Comparison of ENCODE assay signal across 16 cellular contexts in genomic region chr5:15106530-15107283, GRCh38.
DNase-seq lines count a peak whose midpoint lies in the region; ATAC-seq, FAIRE-seq and TF ChIP-seq lines count a peak whose summit lies in the region.
"Had no signal": no experiment of that assay in that cellular context is flagged by ENCODE, and none has a peak within 500 bp of the region (broad histone marks: within the 10 kb centered on the region; RNA-seq: fewer than 3 reads in every experiment).

No MANE protein-coding gene starts in this region.

- H3K4me2 ChIP-seq in HepG2 (ENCODE audit: low read depth, low read length), result no peak overlapping the region
- H3K4me2 ChIP-seq: BLaER1 had no signal

- H3K9me3 ChIP-seq in HepG2 (ENCODE audit: low read length), result no peaks in the 10 kb centered on the region
- H3K9me3 ChIP-seq: BLaER1, Caco-2, MG63 had no signal

- H4K20me1 ChIP-seq in HepG2 (ENCODE audit: insufficient read depth, low read length), result no peaks in the 10 kb centered on the region
- H4K20me1 ChIP-seq: BLaER1 had no signal

- H3K4me3 ChIP-seq in HepG2 (replicated peaks in 1 of 3; ENCODE audit: insufficient read depth in 1 of 3, low read depth in 2 of 3, low read length in 3 of 3), result no peak overlapping the region
- H3K4me3 ChIP-seq: BLaER1, GM23248, MG63, SK-N-MC had no signal

- POLR2A ChIA-PET in HepG2 (lab: Yijun Ruan, JAX), result no interaction called here

- H3K27me3 ChIP-seq in HepG2 (ENCODE audit: control insufficient read depth in 1 of 2, insufficient read depth in 2 of 2, low read length in 2 of 2), result 0 out of 5 replicates have a peak, but pooled peaks cover 0 to 3% of the 10 kb centered on the region in 2 experiments
- H3K27me3 ChIP-seq: BLaER1, MG63 had no signal

- intact Hi-C loops in HepG2 (cut with micrococcal nuclease; ENCODE audit: unreplicated experiment), result loop anchor here (2.0 kb wide), 1 partner anchor 688 kb away; no protein-coding TSS in a partner anchor

- H3K9ac ChIP-seq in HepG2 (ENCODE audit: insufficient read depth, low read depth, low read length), result no peak overlapping the region
- H3K9ac ChIP-seq: BLaER1, GM23248 had no signal

- no peaks in the 10 kb centered on the region for H3K4me1 Mint-ChIP-seq in stimulated activated naive B cell treated with anti-CD40 and anti-IgM and Interleukin-4, amounts not matched to agents 10 μg/mL and 1 μg/mL and 100 μg/mL, for 72 hours

- in situ Hi-C loops in HepG2 (cut with HindIII; ENCODE audit: extremely low pct_ligation_motif_present, low pct_unique_long_range_greater_than_20kb), result loop anchor here (25.0 kb wide), 1 partner anchor 681 kb away; no protein-coding TSS in a partner anchor

- H3K4me3 Mint-ChIP-seq in stimulated activated naive B cell treated with anti-CD40 and anti-IgM and Interleukin-4, amounts not matched to agents 10 μg/mL and 1 μg/mL and 100 μg/mL, for 72 hours, result no peak overlapping the region
- H3K4me3 Mint-ChIP-seq: CD4-positive, alpha-beta T cell had no signal

- TF ChIP-seq EP300 in HepG2 (IDR thresholded peaks at IDR 0.05; ENCODE audit: low read depth in 2 of 2, low read length in 2 of 2) (no peak), HepG2 (CRISPR knock-in tag; IDR thresholded peaks at IDR 0.05; ENCODE audit: borderline replicate concordance) (no peak)

- no peaks in the 10 kb centered on the region for H3K36me3 ChIP-seq in HepG2 (replicated peaks in 1 of 2; ENCODE audit: control insufficient read depth in 1 of 2, insufficient read depth in 2 of 2, low read length in 2 of 2)
- H3K36me3 ChIP-seq: BLaER1, MG63 had no signal

- H3K27me3 Mint-ChIP-seq in stimulated activated naive B cell treated with anti-CD40 and anti-IgM and Interleukin-4, amounts not matched to agents 10 μg/mL and 1 μg/mL and 100 μg/mL, for 72 hours, result no peaks in the 10 kb centered on the region
- H3K27me3 Mint-ChIP-seq: CD4-positive, alpha-beta T cell had no signal

- no TSS peak for BruUV-seq in HepG2 (replicated peaks; lab: Mats Ljungman, UMichigan)

- no peak overlapping the region for H3K27ac ChIP-seq in HepG2 (ENCODE audit: extremely low read length, insufficient read depth, low read length)
- H3K27ac ChIP-seq: BLaER1, GM23248, RWPE1, SK-N-MC had no signal

- no peak for TF ChIP-seq RAD21 in HepG2 (CRISPR knock-in tag; IDR thresholded peaks at IDR 0.05)

- TF ChIP-seq POLR2A in HepG2 (IDR thresholded peaks at IDR 0.05; ENCODE audit: insufficient read depth in 1 of 2, low read depth in 2 of 2, low read length in 2 of 2), result no peak

- 4% methylated on average over 2 of the region's 2 CpGs for WGBS in HepG2 (ENCODE audit: low lambda C conversion rate)

- H3K9me3 Mint-ChIP-seq in stimulated activated naive B cell treated with anti-CD40 and anti-IgM and Interleukin-4, amounts not matched to agents 10 μg/mL and 1 μg/mL and 100 μg/mL, for 72 hours, result no peaks in the 10 kb centered on the region
- H3K9me3 Mint-ChIP-seq: CD4-positive, alpha-beta T cell had no signal

- no peak for ATAC-seq in HepG2
- no peak for ATAC-seq in GM18909 (IDR thresholded peaks at IDR 0.05; ENCODE audit: poor library complexity, unreplicated experiment)
- no peak for ATAC-seq in stimulated activated naive B cell treated with anti-CD40 and anti-IgM and Interleukin-4, amounts not matched to agents 10 μg/mL and 1 μg/mL and 100 μg/mL, for 72 hours (replicated peaks)

- no peak for TF ChIP-seq CTCF in HepG2 (CRISPR knock-in tag; IDR thresholded peaks at IDR 0.05)

- DNase-seq in NCI-H748 (lab: John Stamatoyannopoulos, UW; ENCODE audit: unreplicated experiment) (peak; percentile 41), NCI-H748 treated with DMSO at 0.1 percent for 48 hours (lab: John Stamatoyannopoulos, UW) (no peak), NCI-H69 (lab: John Stamatoyannopoulos, UW) (peak; percentile 29), HepG2 (ENCODE audit: low spot score) (no peak), mucosa of gallbladder (ENCODE audit: low spot score) (no peak)
- DNase-seq in stimulated activated naive B cell treated with anti-CD40 and anti-IgM and Interleukin-4, amounts not matched to agents 10 μg/mL and 1 μg/mL and 100 μg/mL, for 72 hours, result no peak
- DNase-seq: CD4-positive, alpha-beta T cell; NCI-H1436; NCI-H187 treated with DMSO at 0.1 percent for 48 hours had no signal

- no peak overlapping the region for H2AFZ ChIP-seq in HepG2 (ENCODE audit: low read length)
- H2AFZ ChIP-seq: GM23248 had no signal

- no peaks in the 10 kb centered on the region for H3K36me3 Mint-ChIP-seq in stimulated activated naive B cell treated with anti-CD40 and anti-IgM and Interleukin-4, amounts not matched to agents 10 μg/mL and 1 μg/mL and 100 μg/mL, for 72 hours

- no peaks in the 10 kb centered on the region for H3K79me2 ChIP-seq in HepG2 (ENCODE audit: insufficient read depth, low read length)

- no peak overlapping the region for H3K27ac Mint-ChIP-seq in stimulated activated naive B cell treated with anti-CD40 and anti-IgM and Interleukin-4, amounts not matched to agents 10 μg/mL and 1 μg/mL and 100 μg/mL, for 72 hours
- H3K27ac Mint-ChIP-seq: CD4-positive, alpha-beta T cell had no signal

- CTCF ChIA-PET in HepG2 (lab: Yijun Ruan, JAX; ENCODE audit: low intra/inter-chr PET ratio, low total read pairs), result interaction anchor here (1.2 kb wide), 1 partner anchor 889 kb away, joined by 6 read pairs; no protein-coding TSS in a partner anchor

- no peak for FAIRE-seq in HepG2 (lab: Jason Lieb, UNC)

- no peaks in the 10 kb centered on the region for H3K4me1 ChIP-seq in HepG2 (ENCODE audit: insufficient read depth, low read length)
- H3K4me1 ChIP-seq: BLaER1, Caco-2 had no signal

TF ChIP-seq in HepG2, 621 proteins besides CTCF, POLR2A, EP300 and RAD21:
- TF ChIP-seq MAFF (IDR thresholded peaks at IDR 0.05; ENCODE audit: low read depth, low read length) (peak; percentile 96), MAFK (conservative IDR thresholded peaks at IDR 0.05 in 1 of 2, IDR thresholded peaks at IDR 0.05 in 1 of 2; ENCODE audit: low read length in 2 of 2) (peak; percentile 95 to 97), JUND (CRISPR knock-in tag; IDR thresholded peaks at IDR 0.05) (no peak)

Comparison
In these comparisons a context has a peak if more than half of its experiments do, and no peak if none do; other contexts are left out.
1. DNase-seq: peak in NCI-H748 (single experiment) and NCI-H69 (single experiment); none in NCI-H748 treated with DMSO at 0.1 percent for 48 hours (single experiment), HepG2 (single experiment), stimulated activated naive B cell treated with anti-CD40 and anti-IgM and Interleukin-4, amounts not matched to agents 10 μg/mL and 1 μg/mL and 100 μg/mL, for 72 hours (single experiment) and mucosa of gallbladder (single experiment).